Comparison of ENCODE assay signal across 3 cellular contexts in genomic region chr1:219872538-219872937, GRCh38. TPM values are rescaled to one million over a fixed set of nuclear protein-coding genes. Genes with fewer than 3 reads are reported as not detected.
"Had no signal": no experiment of that assay in that cellular context is flagged by ENCODE, and none has a peak within 500 bp of the region (broad histone marks: within the 10 kb centered on the region; RNA-seq: fewer than 3 reads in every experiment).

No MANE protein-coding gene starts in this region.

RNA-seq across cellular contexts. Expression of gene SLC30A10, which starts 55.8 kb away (rescaled TPM):
- total RNA-seq: M059J, PC-3, SJSA1 had no signal
